In the genomic region with DNA sequence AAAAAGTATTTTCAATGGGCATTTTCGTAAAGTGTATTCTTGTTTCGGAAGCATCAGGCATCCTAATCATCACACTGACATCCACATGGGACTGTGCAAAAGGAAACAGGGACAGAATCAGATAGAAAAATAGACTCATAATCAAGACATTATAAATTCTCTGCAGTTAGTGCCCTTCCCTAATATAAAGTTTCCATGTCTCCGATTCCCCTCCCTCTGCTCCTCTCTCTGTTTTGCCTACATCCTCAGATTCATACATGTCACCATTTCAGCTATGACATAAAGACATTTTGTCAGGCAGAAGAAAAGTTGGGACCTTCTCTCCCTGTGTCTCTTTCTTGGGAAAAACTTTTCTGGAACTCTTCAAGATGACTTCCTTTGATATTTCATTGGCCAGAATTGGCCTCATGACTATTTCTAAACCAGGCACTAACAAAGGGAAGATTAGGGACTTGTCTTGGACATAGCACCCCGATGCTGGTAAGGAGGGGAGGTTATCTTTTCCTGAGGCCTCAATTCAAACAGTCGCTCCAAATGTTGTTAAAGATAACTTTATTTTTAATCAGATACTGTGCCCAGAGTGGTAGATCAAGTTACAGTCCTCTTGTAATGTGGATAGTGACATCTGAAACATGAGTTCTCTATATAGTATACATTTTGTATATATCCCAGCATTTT, we compare ENCODE assay signal across 1 cellular context.
A peak's percentile ranks its signal among the peaks of the same experiment; 100 is the strongest.
TF ChIP-seq lines count a peak whose summit lies in the region.

No MANE protein-coding gene starts in this region.

TF ChIP-seq in K562, 482 proteins besides CTCF, POLR2A, EP300 and RAD21 (continued from another document):
- TF ChIP-seq HMGN3 (IDR thresholded peaks at IDR 0.05; ENCODE audit: borderline replicate concordance, extremely low read depth, insufficient read length, low read depth, low read length) (no peak), NR2C2 (CRISPR knock-in tag; IDR thresholded peaks at IDR 0.05) (no peak), NR2C2 (tag; IDR thresholded peaks at IDR 0.05) (no peak), RAD51 (IDR thresholded peaks at IDR 0.05; ENCODE audit: borderline replicate concordance, low read depth) (peak; percentile 74), SREBF1 (IDR thresholded peaks at IDR 0.05; ENCODE audit: borderline replicate concordance, low read depth, low read length) (no peak), ZNF445 (CRISPR knock-in tag; IDR thresholded peaks at IDR 0.05; ENCODE audit: low read depth) (no peak), CHCHD3 (CRISPR knock-in tag; IDR thresholded peaks at IDR 0.05) (no peak), KHSRP (IDR thresholded peaks at IDR 0.05) (no peak), RBM22 (IDR thresholded peaks at IDR 0.05; ENCODE audit: low read depth, low read length, poor library complexity, severe bottlenecking) (no peak)
